In the genomic region with DNA sequence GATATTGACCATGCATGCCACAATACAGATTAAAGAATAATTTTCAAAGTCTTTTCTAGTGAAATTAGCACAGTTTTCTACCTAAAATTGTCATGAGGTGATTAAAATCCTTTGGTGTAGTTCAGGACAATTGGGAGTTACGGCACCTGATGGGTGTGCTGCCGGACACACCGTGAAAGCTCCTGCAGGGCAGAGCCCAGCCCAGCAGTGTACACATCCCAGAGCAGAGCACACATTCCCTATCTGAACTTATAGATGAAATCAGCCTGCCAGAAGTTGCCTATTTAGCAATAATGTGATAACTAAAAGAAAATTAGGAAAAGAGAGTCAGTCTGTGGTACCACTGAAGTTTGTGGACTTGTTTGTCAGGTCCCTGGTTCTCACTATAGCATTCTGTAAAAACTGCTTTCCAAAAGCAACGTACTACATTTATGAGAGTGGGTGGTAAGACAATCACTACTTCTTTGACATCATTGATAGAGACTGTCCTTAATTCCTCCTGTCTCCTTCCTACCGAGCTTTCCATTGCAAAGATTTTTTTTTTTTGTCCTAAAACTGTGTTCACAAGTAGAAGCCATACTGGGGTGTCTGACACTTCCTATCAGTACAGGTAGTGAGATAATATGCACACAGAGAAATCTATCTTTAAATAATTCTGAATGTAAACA, we compare ENCODE assay signal across 11 cellular contexts. TPM values are rescaled to one million over a fixed set of nuclear protein-coding genes. Genes with fewer than 3 reads are reported as not detected.
DNase-seq lines count a peak whose midpoint lies in the region; ATAC-seq and TF ChIP-seq lines count a peak whose summit lies in the region.
"Had no signal": no experiment of that assay in that cellular context is flagged by ENCODE, and none has a peak within 500 bp of the region (broad histone marks: within the 10 kb centered on the region; RNA-seq: fewer than 3 reads in every experiment).

No MANE protein-coding gene starts in this region.

- no peak for TF ChIP-seq CTCF in left ventricle myocardium inferior (IDR thresholded peaks at IDR 0.05; ENCODE audit: borderline replicate concordance)
- TF ChIP-seq CTCF in upper lobe of left lung (IDR thresholded peaks at IDR 0.05), result no peak

- no peaks in the 10 kb centered on the region for H3K9me3 Mint-ChIP-seq in T-cell

- TF ChIP-seq EP300 in upper lobe of left lung (IDR thresholded peaks at IDR 0.05), result no peak

- no peak for TF ChIP-seq POLR2A in upper lobe of left lung (IDR thresholded peaks at IDR 0.05)

- peak overlapping the region; percentile 17 for H3K27ac ChIP-seq in left ventricle myocardium inferior (replicated peaks)
- H3K27ac ChIP-seq in upper lobe of left lung, result peak overlapping the region in 3 of 4 donors; percentile 68 to 87 (median 84)

- no peaks in the 10 kb centered on the region for H3K27me3 ChIP-seq in left ventricle myocardium inferior (ENCODE audit: low read depth)
- H3K27me3 ChIP-seq in upper lobe of left lung, result no peaks in the 10 kb centered on the region

- peaks cover 70% of the 10 kb centered on the region for H3K36me3 Mint-ChIP-seq in T-cell

- peak in 1 of 4 experiments; percentile 23 for ATAC-seq in T-cell (replicated peaks in 1 of 4)
- peak; percentile 81 for ATAC-seq in left colon
- ATAC-seq in upper lobe of left lung (ENCODE audit: low FRiP score in 2 of 2), result no peak

- POLR2A ChIA-PET in T-cell (lab: Charles Lee), result interaction anchor here (0.6 to 9.3 kb wide), 32 partner anchors 8 to 1093 kb away, joined by 3 to 216 read pairs (median 5); no protein-coding TSS in a partner anchor

- H3K4me3 Mint-ChIP-seq in T-cell, result peak overlapping the region; percentile 92 to 97 (median 96)

- H3K9me3 ChIP-seq in left ventricle myocardium inferior (replicated peaks), result no peaks in the 10 kb centered on the region
- H3K9me3 ChIP-seq in upper lobe of left lung, result no peaks in the 10 kb centered on the region

- H3K4me3 ChIP-seq in left ventricle myocardium inferior (peak overlapping the region; percentile 24), upper lobe of left lung (peak overlapping the region in 3 of 4 donors; percentile 39 to 46 (median 44))

- no peaks in the 10 kb centered on the region for H3K27me3 Mint-ChIP-seq in T-cell

- intact Hi-C loops in left ventricle myocardium inferior (cut with micrococcal nuclease) (no loop called here), cardiac septum (cut with DNase I) (no loop called here), left colon (cut with DNase I, micrococcal nuclease) (no loop called here), posterior cingulate gyrus (cut with DNase I) (no loop called here)

- H3K4me1 ChIP-seq in left ventricle myocardium inferior (peaks cover 22% of the 10 kb centered on the region), upper lobe of left lung (peaks cover 0 to 7% (median 0%) of the 10 kb centered on the region in 4 donors)

- H3K36me3 ChIP-seq in left ventricle myocardium inferior (no peaks in the 10 kb centered on the region), upper lobe of left lung (no peaks in the 10 kb centered on the region)

- 77 to 80% methylated on average over 5 of the region's 5 CpGs for WGBS in upper lobe of left lung, 2 donors

- CTCF ChIA-PET in T-cell (lab: Charles Lee), result interaction anchor here (0.7 to 3.3 kb wide), 21 partner anchors 8 to 178 kb away, joined by 3 to 16 read pairs (median 4); partner anchors contain the start of gene ERMN (in 1 of the 2)

- peak overlapping the region; percentile 97 to 99 for H3K27ac Mint-ChIP-seq in T-cell

- H3K4me1 Mint-ChIP-seq in T-cell, result peaks cover 17 to 60% (median 30%) of the 10 kb centered on the region in 3 donors

- DNase-seq in left ventricle myocardium inferior (no peak), cardiac septum (ENCODE audit: low spot score) (no peak), T-cell (no peak), left colon (peak; percentile 45 to 55), upper lobe of left lung (no peak), posterior cingulate gyrus (no peak), NCI-H510A (lab: John Stamatoyannopoulos, UW) (no peak), NCI-H2081 (lab: John Stamatoyannopoulos, UW) (no peak)
- DNase-seq: glutamatergic neuron, NCI-H1417 treated with DMSO at 0.1 percent for 48 hours had no signal

RNA-seq across cellular contexts. Expression of gene CYTIP, which starts 3.4 kb away (rescaled TPM):
- 0.82 TPM for total RNA-seq in left ventricle myocardium inferior
- total RNA-seq in cardiac septum, result 2.5 TPM
- 100 to 1,000 TPM; 264 to 465 (median 273) TPM for total RNA-seq in T-cell
- 1 to 10 TPM; 5.1 to 6.6 TPM for total RNA-seq in left colon
- 10 to 100 TPM; 23.1 to 47.1 (median 28.5) TPM for total RNA-seq in upper lobe of left lung
- total RNA-seq: dermis microvascular lymphatic vessel endothelial cell had no signal

Comparison
In these comparisons a context has a peak if more than half of its experiments do, and no peak if none do; other contexts are left out.
1. DNase-seq: peak in left colon (2 of 2); none in left ventricle myocardium inferior (single experiment), cardiac septum (single experiment), T-cell (0 of 34), upper lobe of left lung (0 of 2), posterior cingulate gyrus (0 of 10), NCI-H510A (single experiment) and NCI-H2081 (0 of 2).
2. RNA of gene CYTIP, which starts 3.4 kb away (total RNA-seq): 264 to 465 TPM in T-cell; 23.1 to 47.1 TPM in upper lobe of left lung, 5.1 to 6.6 TPM in left colon, 2.5 TPM in cardiac septum (single experiment) and 0.82 TPM in left ventricle myocardium inferior (single experiment); every median in the first group is over 4 times any median in the second.